Comparison of ENCODE assay signal across 11 cellular contexts in genomic region chr3:187753516-187753915, GRCh38. TPM values are rescaled to one million over a fixed set of nuclear protein-coding genes. Genes with fewer than 3 reads are reported as not detected.
"Had no signal": no experiment of that assay in that cellular context is flagged by ENCODE, and none has a peak within 500 bp of the region (broad histone marks: within the 10 kb centered on the region; RNA-seq: fewer than 3 reads in every experiment).

No MANE protein-coding gene starts in this region.

- H3K27ac ChIP-seq: GM23248 had no signal

- H3K9me3 ChIP-seq: HAP-1 had no signal

- H3K27ac Mint-ChIP-seq: GM23338, H9, HFFc6 had no signal

- H3K9ac ChIP-seq: GM23248 had no signal

- DNase-seq: GM23248, GOT3, H7, H9, HCEC 1CT, HFFc6 had no signal

- H3K9me3 Mint-ChIP-seq: GM23338, H9, HFFc6 had no signal

- ATAC-seq: GM23338, HCT116 had no signal

- H2AFZ ChIP-seq: GM23248, GM23338 had no signal

- H3K4me3 ChIP-seq: GM23248, GM23338, HAP-1 had no signal

- H3K4me2 ChIP-seq: GM23338 had no signal

- H3K36me3 ChIP-seq: HAP-1 had no signal

- H3K4me3 Mint-ChIP-seq: GM23338, H9, HFFc6 had no signal

RNA-seq across cellular contexts. Expression of gene RTP2, which starts 51.2 kb away (rescaled TPM):
- total RNA-seq: GM23248, GM23338, H1, H4, H7, H9, HFFc6 had no signal
- polyA plus RNA-seq: GM23248, GM23338, H1 had no signal
